In the genomic region with DNA sequence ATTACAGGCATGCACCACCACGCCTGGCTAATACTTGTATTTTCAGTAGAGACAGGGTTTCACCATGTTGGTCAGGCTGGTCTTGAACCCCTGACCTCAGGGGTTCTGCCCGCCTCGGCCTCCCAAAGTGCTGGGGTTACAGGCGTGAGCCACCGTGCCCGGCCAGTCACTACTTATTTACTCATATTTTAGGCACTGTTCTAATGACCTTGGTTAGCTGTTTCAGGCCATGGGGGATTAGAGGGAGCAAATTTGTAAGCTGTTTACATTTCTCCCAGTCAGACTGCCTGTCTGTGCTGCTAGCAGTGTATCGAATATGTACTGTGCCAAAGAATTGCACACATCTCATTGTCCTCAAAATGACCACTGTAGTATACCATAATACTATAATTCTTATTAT, we compare ENCODE assay signal across 1 cellular context.
TF ChIP-seq lines count a peak whose summit lies in the region.

No MANE protein-coding gene starts in this region.

TF ChIP-seq in HepG2, 621 proteins besides CTCF, POLR2A, EP300 and RAD21 (continued from another document and continues in another):
- TF ChIP-seq, protein P1, sequence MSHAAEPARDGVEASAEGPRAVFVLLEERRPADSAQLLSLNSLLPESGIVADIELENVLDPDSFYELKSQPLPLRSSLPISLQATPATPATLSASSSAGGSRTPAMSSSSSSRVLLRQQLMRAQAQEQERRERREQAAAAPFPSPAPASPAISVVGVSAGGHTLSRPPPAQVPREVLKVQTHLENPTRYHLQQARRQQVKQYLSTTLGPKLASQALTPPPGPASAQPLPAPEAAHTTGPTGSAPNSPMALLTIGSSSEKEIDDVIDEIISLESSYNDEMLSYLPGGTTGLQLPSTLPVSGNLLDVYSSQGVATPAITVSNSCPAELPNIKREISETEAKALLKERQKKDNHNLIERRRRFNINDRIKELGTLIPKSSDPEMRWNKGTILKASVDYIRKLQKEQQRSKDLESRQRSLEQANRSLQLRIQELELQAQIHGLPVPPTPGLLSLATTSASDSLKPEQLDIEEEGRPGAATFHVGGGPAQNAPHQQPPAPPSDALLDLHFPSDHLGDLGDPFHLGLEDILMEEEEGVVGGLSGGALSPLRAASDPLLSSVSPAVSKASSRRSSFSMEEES (CRISPR knock-in tag; IDR thresholded peaks at IDR 0.05) = no peak
- TF ChIP-seq ZMYM3 (CRISPR knock-in tag; IDR thresholded peaks at IDR 0.05) (peak; percentile 90), MED13 (CRISPR knock-in tag; IDR thresholded peaks at IDR 0.05) (no peak), ZNF333 (CRISPR knock-in tag; IDR thresholded peaks at IDR 0.05; ENCODE audit: borderline replicate concordance) (no peak), PLRG1 (conservative IDR thresholded peaks at IDR 0.05) (no peak), BHLHE40 (IDR thresholded peaks at IDR 0.05; ENCODE audit: low read length) (no peak), SOX13 (IDR thresholded peaks at IDR 0.05) (no peak), SOX13 (CRISPR knock-in tag; conservative IDR thresholded peaks at IDR 0.05 in 1 of 2, IDR thresholded peaks at IDR 0.05 in 1 of 2) (peak in 1 of 2 experiments; percentile 76; a peak in 2 of 4 replicates), EHMT2 (IDR thresholded peaks at IDR 0.05; ENCODE audit: borderline replicate concordance, low read depth, low read length) (no peak), STAG1 (CRISPR knock-in tag; IDR thresholded peaks at IDR 0.05) (no peak), TCF7 (IDR thresholded peaks at IDR 0.05; ENCODE audit: low read depth) (no peak), SALL1 (CRISPR knock-in tag; IDR thresholded peaks at IDR 0.05) (peak; percentile 84), MYNN (CRISPR knock-in tag; IDR thresholded peaks at IDR 0.05; ENCODE audit: low read depth) (no peak), GTF3A (CRISPR knock-in tag; conservative IDR thresholded peaks at IDR 0.05) (no peak), FOXP1 (IDR thresholded peaks at IDR 0.05) (no peak), FOXP1 (CRISPR knock-in tag; IDR thresholded peaks at IDR 0.05) (peak; percentile 55; the same call in 1 of the 2 replicates), ZNF251 (CRISPR knock-in tag; IDR thresholded peaks at IDR 0.05) (no peak), CCDC6 (CRISPR knock-in tag; IDR thresholded peaks at IDR 0.05) (no peak), ZNF441 (CRISPR knock-in tag; IDR thresholded peaks at IDR 0.05; ENCODE audit: borderline replicate concordance) (no peak), SIN3B (IDR thresholded peaks at IDR 0.05; ENCODE audit: low read length) (no peak), GATAD2A (CRISPR knock-in tag; IDR thresholded peaks at IDR 0.05) (peak; percentile 25; the same call in 1 of the 2 replicates), AGO2 (optimal IDR thresholded peaks at IDR 0.05; ENCODE audit: low read depth, low read length) (no peak), FOXJ3 (CRISPR knock-in tag; IDR thresholded peaks at IDR 0.05; ENCODE audit: borderline replicate concordance) (no peak), ZBTB21 (CRISPR knock-in tag; IDR thresholded peaks at IDR 0.05) (no peak), THAP11 (CRISPR knock-in tag; IDR thresholded peaks at IDR 0.05) (no peak), MAFF (IDR thresholded peaks at IDR 0.05; ENCODE audit: low read depth, low read length) (no peak), PITX1 (CRISPR knock-in tag; IDR thresholded peaks at IDR 0.05) (peak; percentile 94), JDP2 (CRISPR knock-in tag; IDR thresholded peaks at IDR 0.05; ENCODE audit: borderline replicate concordance) (no peak), ZNF383 (CRISPR knock-in tag; IDR thresholded peaks at IDR 0.05; ENCODE audit: borderline replicate concordance) (no peak), ZFP1 (CRISPR knock-in tag; IDR thresholded peaks at IDR 0.05) (no peak), SMAD9 (CRISPR knock-in tag; IDR thresholded peaks at IDR 0.05) (no peak), TBL1XR1 (IDR thresholded peaks at IDR 0.05; ENCODE audit: borderline replicate concordance, low read length, partially characterized antibody) (no peak), ISX (CRISPR knock-in tag; conservative IDR thresholded peaks at IDR 0.05) (no peak), ZNF546 (CRISPR knock-in tag; conservative IDR thresholded peaks at IDR 0.05) (no peak), ZNF550 (CRISPR knock-in tag; IDR thresholded peaks at IDR 0.05; ENCODE audit: borderline replicate concordance) (no peak), ZFAT (CRISPR knock-in tag; conservative IDR thresholded peaks at IDR 0.05) (no peak), CENPX (CRISPR knock-in tag; IDR thresholded peaks at IDR 0.05) (no peak), NR3C1 (CRISPR knock-in tag; IDR thresholded peaks at IDR 0.05) (no peak), LCORL (IDR thresholded peaks at IDR 0.05) (no peak), LCORL (CRISPR knock-in tag; IDR thresholded peaks at IDR 0.05) (peak; percentile 90), SAP130 (CRISPR knock-in tag; IDR thresholded peaks at IDR 0.05; ENCODE audit: low read depth) (peak; percentile 39; the same call in 1 of the 2 replicates), ZC3H4 (CRISPR knock-in tag; IDR thresholded peaks at IDR 0.05; ENCODE audit: borderline replicate concordance) (no peak)
- TF ChIP-seq, protein P2, sequence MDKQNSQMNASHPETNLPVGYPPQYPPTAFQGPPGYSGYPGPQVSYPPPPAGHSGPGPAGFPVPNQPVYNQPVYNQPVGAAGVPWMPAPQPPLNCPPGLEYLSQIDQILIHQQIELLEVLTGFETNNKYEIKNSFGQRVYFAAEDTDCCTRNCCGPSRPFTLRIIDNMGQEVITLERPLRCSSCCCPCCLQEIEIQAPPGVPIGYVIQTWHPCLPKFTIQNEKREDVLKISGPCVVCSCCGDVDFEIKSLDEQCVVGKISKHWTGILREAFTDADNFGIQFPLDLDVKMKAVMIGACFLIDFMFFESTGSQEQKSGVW (CRISPR knock-in tag; IDR thresholded peaks at IDR 0.05; ENCODE audit: borderline replicate concordance) = no peak
- TF ChIP-seq, protein P3, sequence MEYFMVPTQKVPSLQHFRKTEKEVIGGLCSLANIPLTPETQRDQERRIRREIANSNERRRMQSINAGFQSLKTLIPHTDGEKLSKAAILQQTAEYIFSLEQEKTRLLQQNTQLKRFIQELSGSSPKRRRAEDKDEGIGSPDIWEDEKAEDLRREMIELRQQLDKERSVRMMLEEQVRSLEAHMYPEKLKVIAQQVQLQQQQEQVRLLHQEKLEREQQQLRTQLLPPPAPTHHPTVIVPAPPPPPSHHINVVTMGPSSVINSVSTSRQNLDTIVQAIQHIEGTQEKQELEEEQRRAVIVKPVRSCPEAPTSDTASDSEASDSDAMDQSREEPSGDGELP (IDR thresholded peaks at IDR 0.05; ENCODE audit: borderline replicate concordance, low read depth) = no peak
- TF ChIP-seq, protein P4, sequence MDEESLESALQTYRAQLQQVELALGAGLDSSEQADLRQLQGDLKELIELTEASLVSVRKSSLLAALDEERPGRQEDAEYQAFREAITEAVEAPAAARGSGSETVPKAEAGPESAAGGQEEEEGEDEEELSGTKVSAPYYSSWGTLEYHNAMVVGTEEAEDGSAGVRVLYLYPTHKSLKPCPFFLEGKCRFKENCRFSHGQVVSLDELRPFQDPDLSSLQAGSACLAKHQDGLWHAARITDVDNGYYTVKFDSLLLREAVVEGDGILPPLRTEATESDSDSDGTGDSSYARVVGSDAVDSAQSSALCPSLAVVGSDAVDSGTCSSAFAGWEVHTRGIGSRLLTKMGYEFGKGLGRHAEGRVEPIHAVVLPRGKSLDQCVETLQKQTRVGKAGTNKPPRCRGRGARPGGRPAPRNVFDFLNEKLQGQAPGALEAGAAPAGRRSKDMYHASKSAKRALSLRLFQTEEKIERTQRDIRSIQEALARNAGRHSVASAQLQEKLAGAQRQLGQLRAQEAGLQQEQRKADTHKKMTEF (CRISPR knock-in tag; IDR thresholded peaks at IDR 0.05) = peak; percentile 38; the same call in 1 of the 2 replicates
- TF ChIP-seq, protein P5, sequence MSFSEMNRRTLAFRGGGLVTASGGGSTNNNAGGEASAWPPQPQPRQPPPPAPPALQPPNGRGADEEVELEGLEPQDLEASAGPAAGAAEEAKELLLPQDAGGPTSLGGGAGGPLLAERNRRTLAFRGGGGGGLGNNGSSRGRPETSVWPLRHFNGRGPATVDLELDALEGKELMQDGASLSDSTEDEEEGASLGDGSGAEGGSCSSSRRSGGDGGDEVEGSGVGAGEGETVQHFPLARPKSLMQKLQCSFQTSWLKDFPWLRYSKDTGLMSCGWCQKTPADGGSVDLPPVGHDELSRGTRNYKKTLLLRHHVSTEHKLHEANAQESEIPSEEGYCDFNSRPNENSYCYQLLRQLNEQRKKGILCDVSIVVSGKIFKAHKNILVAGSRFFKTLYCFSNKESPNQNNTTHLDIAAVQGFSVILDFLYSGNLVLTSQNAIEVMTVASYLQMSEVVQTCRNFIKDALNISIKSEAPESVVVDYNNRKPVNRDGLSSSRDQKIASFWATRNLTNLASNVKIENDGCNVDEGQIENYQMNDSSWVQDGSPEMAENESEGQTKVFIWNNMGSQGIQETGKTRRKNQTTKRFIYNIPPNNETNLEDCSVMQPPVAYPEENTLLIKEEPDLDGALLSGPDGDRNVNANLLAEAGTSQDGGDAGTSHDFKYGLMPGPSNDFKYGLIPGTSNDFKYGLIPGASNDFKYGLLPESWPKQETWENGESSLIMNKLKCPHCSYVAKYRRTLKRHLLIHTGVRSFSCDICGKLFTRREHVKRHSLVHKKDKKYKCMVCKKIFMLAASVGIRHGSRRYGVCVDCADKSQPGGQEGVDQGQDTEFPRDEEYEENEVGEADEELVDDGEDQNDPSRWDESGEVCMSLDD (CRISPR knock-in tag; IDR thresholded peaks at IDR 0.05; ENCODE audit: borderline replicate concordance) = no peak
- TF ChIP-seq, protein P6, sequence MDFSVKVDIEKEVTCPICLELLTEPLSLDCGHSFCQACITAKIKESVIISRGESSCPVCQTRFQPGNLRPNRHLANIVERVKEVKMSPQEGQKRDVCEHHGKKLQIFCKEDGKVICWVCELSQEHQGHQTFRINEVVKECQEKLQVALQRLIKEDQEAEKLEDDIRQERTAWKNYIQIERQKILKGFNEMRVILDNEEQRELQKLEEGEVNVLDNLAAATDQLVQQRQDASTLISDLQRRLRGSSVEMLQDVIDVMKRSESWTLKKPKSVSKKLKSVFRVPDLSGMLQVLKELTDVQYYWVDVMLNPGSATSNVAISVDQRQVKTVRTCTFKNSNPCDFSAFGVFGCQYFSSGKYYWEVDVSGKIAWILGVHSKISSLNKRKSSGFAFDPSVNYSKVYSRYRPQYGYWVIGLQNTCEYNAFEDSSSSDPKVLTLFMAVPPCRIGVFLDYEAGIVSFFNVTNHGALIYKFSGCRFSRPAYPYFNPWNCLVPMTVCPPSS (IDR thresholded peaks at IDR 0.05) = no peak
- TF ChIP-seq, protein P7, sequence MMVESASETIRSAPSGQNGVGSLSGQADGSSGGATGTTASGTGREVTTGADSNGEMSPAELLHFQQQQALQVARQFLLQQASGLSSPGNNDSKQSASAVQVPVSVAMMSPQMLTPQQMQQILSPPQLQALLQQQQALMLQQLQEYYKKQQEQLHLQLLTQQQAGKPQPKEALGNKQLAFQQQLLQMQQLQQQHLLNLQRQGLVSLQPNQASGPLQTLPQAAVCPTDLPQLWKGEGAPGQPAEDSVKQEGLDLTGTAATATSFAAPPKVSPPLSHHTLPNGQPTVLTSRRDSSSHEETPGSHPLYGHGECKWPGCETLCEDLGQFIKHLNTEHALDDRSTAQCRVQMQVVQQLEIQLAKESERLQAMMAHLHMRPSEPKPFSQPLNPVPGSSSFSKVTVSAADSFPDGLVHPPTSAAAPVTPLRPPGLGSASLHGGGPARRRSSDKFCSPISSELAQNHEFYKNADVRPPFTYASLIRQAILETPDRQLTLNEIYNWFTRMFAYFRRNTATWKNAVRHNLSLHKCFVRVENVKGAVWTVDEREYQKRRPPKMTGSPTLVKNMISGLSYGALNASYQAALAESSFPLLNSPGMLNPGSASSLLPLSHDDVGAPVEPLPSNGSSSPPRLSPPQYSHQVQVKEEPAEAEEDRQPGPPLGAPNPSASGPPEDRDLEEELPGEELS (CRISPR knock-in tag; IDR thresholded peaks at IDR 0.05) = 0 out of 2 replicates have a peak, but pooled peaks have one; percentile 37
- TF ChIP-seq, protein P8, sequence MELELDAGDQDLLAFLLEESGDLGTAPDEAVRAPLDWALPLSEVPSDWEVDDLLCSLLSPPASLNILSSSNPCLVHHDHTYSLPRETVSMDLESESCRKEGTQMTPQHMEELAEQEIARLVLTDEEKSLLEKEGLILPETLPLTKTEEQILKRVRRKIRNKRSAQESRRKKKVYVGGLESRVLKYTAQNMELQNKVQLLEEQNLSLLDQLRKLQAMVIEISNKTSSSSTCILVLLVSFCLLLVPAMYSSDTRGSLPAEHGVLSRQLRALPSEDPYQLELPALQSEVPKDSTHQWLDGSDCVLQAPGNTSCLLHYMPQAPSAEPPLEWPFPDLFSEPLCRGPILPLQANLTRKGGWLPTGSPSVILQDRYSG (CRISPR knock-in tag; IDR thresholded peaks at IDR 0.05) = no peak
- TF ChIP-seq, protein P9, sequence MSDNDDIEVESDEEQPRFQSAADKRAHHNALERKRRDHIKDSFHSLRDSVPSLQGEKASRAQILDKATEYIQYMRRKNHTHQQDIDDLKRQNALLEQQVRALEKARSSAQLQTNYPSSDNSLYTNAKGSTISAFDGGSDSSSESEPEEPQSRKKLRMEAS (IDR thresholded peaks at IDR 0.05) = no peak
